ENCODE assay signal across 7 cellular contexts in genomic region chr16:88155681-88156080, GRCh38.
DNase-seq lines count a peak whose midpoint lies in the region; ATAC-seq, FAIRE-seq and TF ChIP-seq lines count a peak whose summit lies in the region.
"Not testable (repeated sequence)": the region's sequence is repeated elsewhere in the genome, so short reads cannot be mapped to it uniquely, and the experiment has no call there.

No MANE protein-coding gene starts in this region.

- not testable (repeated sequence) for H3K9me3 ChIP-seq in HEK293 (ENCODE audit: control insufficient read depth, insufficient read depth, low read depth, low read length); HepG2 (ENCODE audit: low read length); sigmoid colon; suprapubic skin

- H3K27me3 ChIP-seq in HepG2 (ENCODE audit: control insufficient read depth in 1 of 2, insufficient read depth in 2 of 2, low read length in 2 of 2) = peaks cover 3 to 24% of the 10 kb centered on the region in 2 experiments; a peak in 4 of 5 replicates
- not testable (repeated sequence) for H3K27me3 ChIP-seq in sigmoid colon, suprapubic skin

- not testable (repeated sequence) for H3K79me2 ChIP-seq in HepG2 (ENCODE audit: insufficient read depth, low read length)

- intact Hi-C loops in cardiac septum (cut with DNase I); HepG2 (cut with micrococcal nuclease; ENCODE audit: unreplicated experiment); sigmoid colon (cut with DNase I): not testable (repeated sequence)

- not testable (repeated sequence) for TF ChIP-seq POLR2A in HepG2 (IDR thresholded peaks at IDR 0.05; ENCODE audit: insufficient read depth in 1 of 2, low read depth in 2 of 2, low read length in 2 of 2); sigmoid colon (IDR thresholded peaks at IDR 0.05); suprapubic skin (IDR thresholded peaks at IDR 0.05)

- POLR2A ChIA-PET in HEK293 (lab: Yijun Ruan, JAX); HepG2 (lab: Yijun Ruan, JAX): not testable (repeated sequence)

- H2AFZ ChIP-seq in HepG2 (ENCODE audit: low read length) = not testable (repeated sequence)

- in situ Hi-C loops in HepG2 (cut with HindIII; ENCODE audit: extremely low pct_ligation_motif_present, low pct_unique_long_range_greater_than_20kb) = not testable (repeated sequence)

- not testable (repeated sequence) for BruUV-seq in HepG2 (replicated peaks; lab: Mats Ljungman, UMichigan)

- not testable (repeated sequence) for H3K9ac ChIP-seq in HepG2 (ENCODE audit: insufficient read depth, low read depth, low read length)

- TF ChIP-seq EP300 in HepG2 (IDR thresholded peaks at IDR 0.05; ENCODE audit: low read depth in 2 of 2, low read length in 2 of 2); HepG2 (CRISPR knock-in tag; IDR thresholded peaks at IDR 0.05; ENCODE audit: borderline replicate concordance); sigmoid colon (IDR thresholded peaks at IDR 0.05); suprapubic skin (IDR thresholded peaks at IDR 0.05): not testable (repeated sequence)

- not testable (repeated sequence) for H3K27ac ChIP-seq in HEK293 (ENCODE audit: extremely low read depth, low read depth, low read length); HepG2 (ENCODE audit: extremely low read length, insufficient read depth, low read length); sigmoid colon; suprapubic skin

- H3K36me3 ChIP-seq in HEK293 (ENCODE audit: control insufficient read depth in 2 of 2, insufficient read depth in 1 of 2, low read length in 2 of 2); HepG2 (replicated peaks in 1 of 2; ENCODE audit: control insufficient read depth in 1 of 2, insufficient read depth in 2 of 2, low read length in 2 of 2); sigmoid colon; suprapubic skin: not testable (repeated sequence)

- ATAC-seq in HepG2 = not testable (repeated sequence)

- not testable (repeated sequence) for H4K20me1 ChIP-seq in HepG2 (ENCODE audit: insufficient read depth, low read length)

- not testable (repeated sequence) for TF ChIP-seq CTCF in HEK293 (tag by site-specific recombination; IDR thresholded peaks at IDR 0.05); HepG2 (CRISPR knock-in tag; IDR thresholded peaks at IDR 0.05); sigmoid colon (IDR thresholded peaks at IDR 0.05); suprapubic skin (IDR thresholded peaks at IDR 0.05)

- H3K4me3 ChIP-seq in HEK293 (ENCODE audit: low read depth, low read length); HepG2 (replicated peaks in 1 of 3; ENCODE audit: insufficient read depth in 1 of 3, low read depth in 2 of 3, low read length in 3 of 3); sigmoid colon; suprapubic skin: not testable (repeated sequence)

- TF ChIP-seq RAD21 in HepG2 (CRISPR knock-in tag; IDR thresholded peaks at IDR 0.05) = not testable (repeated sequence)

- not testable (repeated sequence) for H3K4me2 ChIP-seq in HepG2 (ENCODE audit: low read depth, low read length)

- FAIRE-seq in HepG2 (lab: Jason Lieb, UNC) = not testable (repeated sequence)

- 23% methylated on average over 10 of the region's 10 CpGs for WGBS in HepG2 (ENCODE audit: low lambda C conversion rate)
- WGBS in sigmoid colon, 2 donors = 83 to 87% methylated on average over 10 of the region's 10 CpGs
- WGBS in suprapubic skin = 92% methylated on average over 10 of the region's 10 CpGs

- peak; percentile 45 for DNase-seq in activated effector memory CD4-positive, alpha-beta T cell treated with anti-CD3 and anti-CD28 coated beads, Interleukin-2, amount 50 U/mL, for 16 hours
- DNase-seq in cardiac septum (ENCODE audit: low spot score) (peak; percentile 20), mesenteric fat pad (ENCODE audit: low spot score) (peak; percentile 76), sigmoid colon (peak; percentile 17), suprapubic skin (ENCODE audit: low spot score in 2 of 2) (peak; percentile 17 to 38)
- DNase-seq in HepG2 (ENCODE audit: low spot score) = not testable (repeated sequence)

- CTCF ChIA-PET in HEK293 (lab: Yijun Ruan, JAX); HepG2 (lab: Yijun Ruan, JAX; ENCODE audit: low intra/inter-chr PET ratio, low total read pairs): not testable (repeated sequence)

- H3K4me1 ChIP-seq in HEK293 (ENCODE audit: control insufficient read depth, insufficient read depth, low read length); sigmoid colon; suprapubic skin: not testable (repeated sequence)
- peaks cover 24% of the 10 kb centered on the region for H3K4me1 ChIP-seq in HepG2 (ENCODE audit: insufficient read depth, low read length)

TF ChIP-seq in HEK293, 187 proteins besides CTCF, POLR2A, EP300 and RAD21:
- TF ChIP-seq ZNF140 (tag by site-specific recombination; IDR thresholded peaks at IDR 0.05) = 0 out of 2 replicates have a peak, but pooled peaks have one; percentile 9
TF ChIP-seq in HEK293: peak in this region for 1; not testable (repeated sequence) for 186.

TF ChIP-seq in HepG2, 621 proteins besides CTCF, POLR2A, EP300 and RAD21:
- peak; percentile 47; the same call in 1 of the 2 replicates for TF ChIP-seq CREB1 (IDR thresholded peaks at IDR 0.05)
- TF ChIP-seq CREB1 (CRISPR knock-in tag; IDR thresholded peaks at IDR 0.05) = not testable (repeated sequence)
